Comparison of ENCODE assay signal across 1 cellular context in the genomic region with DNA sequence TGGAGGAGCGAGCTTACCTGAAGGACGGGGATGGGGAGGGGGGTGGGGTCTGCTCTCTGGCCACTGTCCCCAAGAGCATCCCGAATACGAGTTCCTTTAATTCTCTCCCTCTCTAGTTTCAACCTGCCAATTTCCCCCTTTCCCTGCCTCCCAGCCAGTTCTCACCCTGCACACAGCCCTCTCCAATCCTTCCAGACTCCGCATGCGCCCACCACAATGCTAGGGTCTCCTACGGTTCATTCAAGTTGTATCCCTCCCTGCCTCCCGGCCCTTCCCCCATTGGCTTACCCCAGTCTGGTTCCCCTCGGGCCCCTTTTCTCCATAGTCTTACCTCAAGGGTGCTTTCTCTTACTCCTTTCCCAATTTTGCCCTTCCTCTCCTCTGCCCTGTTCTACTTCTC.
TF ChIP-seq lines count a peak whose summit lies in the region.

No MANE protein-coding gene starts in this region.

TF ChIP-seq in H1, 55 proteins besides CTCF, POLR2A, EP300 and RAD21:
- TF ChIP-seq GABPA (IDR thresholded peaks at IDR 0.05; ENCODE audit: borderline replicate concordance, insufficient read depth, low read length) (no peak), ASH2L (IDR thresholded peaks at IDR 0.05; ENCODE audit: low read length) (peak; percentile 19), JUND (IDR thresholded peaks at IDR 0.05; ENCODE audit: low read length) (no peak), HDAC2 (IDR thresholded peaks at IDR 0.05; ENCODE audit: borderline replicate concordance in 1 of 2, low read depth in 2 of 2, low read length in 2 of 2) (0 out of 4 replicates have a peak, but pooled peaks of 1 of the 2 experiments have one; percentile 6), TAF1 (IDR thresholded peaks at IDR 0.05; ENCODE audit: low read depth, low read length) (0 out of 2 replicates have a peak, but pooled peaks have one; percentile 10)
- TF ChIP-seq, protein P1, sequence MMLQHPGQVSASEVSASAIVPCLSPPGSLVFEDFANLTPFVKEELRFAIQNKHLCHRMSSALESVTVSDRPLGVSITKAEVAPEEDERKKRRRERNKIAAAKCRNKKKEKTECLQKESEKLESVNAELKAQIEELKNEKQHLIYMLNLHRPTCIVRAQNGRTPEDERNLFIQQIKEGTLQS (IDR thresholded peaks at IDR 0.05; ENCODE audit: insufficient read depth, low read depth, low read length): no peak
